8 cellular contexts compared by ENCODE assay signal in the genomic region with DNA sequence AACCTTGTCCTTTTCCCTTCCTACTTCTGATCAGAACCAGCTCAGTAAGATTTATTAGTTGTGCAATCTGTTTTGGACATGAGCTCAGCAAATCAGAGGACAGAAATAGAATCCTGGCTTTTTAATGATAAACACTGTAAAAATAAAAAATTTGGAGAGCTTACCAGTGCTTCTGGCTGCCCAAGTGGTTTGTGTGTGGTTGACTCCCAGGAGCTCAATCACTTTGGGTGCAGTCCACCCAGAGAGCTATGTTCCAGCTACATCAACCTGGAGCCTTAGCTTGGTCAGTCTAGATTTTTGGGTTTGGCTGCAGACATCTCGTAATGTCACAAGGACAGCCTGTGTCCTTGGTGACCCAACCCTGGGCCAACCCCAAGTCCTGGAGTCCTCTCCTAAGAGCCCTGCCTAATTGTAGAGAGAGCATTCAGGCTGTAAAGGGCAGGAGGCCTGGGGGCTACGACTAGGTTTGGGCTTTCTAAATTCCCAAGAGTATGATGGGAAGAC. TPM values are rescaled to one million over a fixed set of nuclear protein-coding genes. Genes with fewer than 3 reads are reported as not detected.
DNase-seq lines count a peak whose midpoint lies in the region; ATAC-seq and TF ChIP-seq lines count a peak whose summit lies in the region.

No MANE protein-coding gene starts in this region.

- H3K4me1 ChIP-seq in ACC112 (ENCODE audit: control insufficient read depth, insufficient read depth, low read length, unreplicated experiment) (peaks cover 96% of the 10 kb centered on the region), duodenal mucosa (ENCODE audit: control insufficient read depth in 1 of 2, insufficient read depth in 2 of 2, low read length in 2 of 2) (peaks cover 43 to 76% of the 10 kb centered on the region in 2 donors)

- no peak for ATAC-seq in natural killer cell
- no peak for ATAC-seq in GM19324 (IDR thresholded peaks at IDR 0.05; ENCODE audit: low FRiP score, unreplicated experiment)
- ATAC-seq in HG03469 (IDR thresholded peaks at IDR 0.05; ENCODE audit: unreplicated experiment): no peak

- H3K9me3 Mint-ChIP-seq in natural killer cell: no peaks in the 10 kb centered on the region

- no peaks in the 10 kb centered on the region for H3K9me3 ChIP-seq in duodenal mucosa (ENCODE audit: control insufficient read depth in 1 of 2, low read length in 2 of 2)

- H3K27ac Mint-ChIP-seq in natural killer cell: peak overlapping the region; percentile 90 to 99

- intact Hi-C loops in natural killer cell (cut with micrococcal nuclease): loop anchor here (5.0 kb wide), 2 partner anchors 170 to 250 kb away; partner anchors contain the start of genes APIP and PDHX

- peak; percentile 74 for DNase-seq in M059J (ENCODE audit: low read depth)
- no peak for DNase-seq in natural killer cell
- no peak for DNase-seq in NCI-H187 treated with DMSO at 0.1 percent for 48 hours (lab: John Stamatoyannopoulos, UW)
- DNase-seq in CD1c-positive myeloid dendritic cell (ENCODE audit: extremely low spot score): no peak

- peak overlapping the region; percentile 90 for H3K4me3 Mint-ChIP-seq in natural killer cell

- peaks cover 13% of the 10 kb centered on the region for H3K36me3 ChIP-seq in ACC112 (ENCODE audit: insufficient read depth, low read length)
- H3K36me3 ChIP-seq in duodenal mucosa (ENCODE audit: control insufficient read depth in 1 of 2, insufficient read depth in 2 of 2, low read length in 2 of 2): no peaks in the 10 kb centered on the region

- H3K27me3 ChIP-seq in ACC112 (ENCODE audit: insufficient read depth, low read length) (no peaks in the 10 kb centered on the region), duodenal mucosa (ENCODE audit: control insufficient read depth in 1 of 2, insufficient read depth in 2 of 2, low read length in 2 of 2) (no peaks in the 10 kb centered on the region)

- TF ChIP-seq CTCF in natural killer cell (IDR thresholded peaks at IDR 0.05): no peak

- H3K9ac ChIP-seq in duodenal mucosa (ENCODE audit: low read depth in 1 of 2, low read length in 2 of 2): peak overlapping the region in 1 of 2 donors; percentile 30

- peak overlapping the region; percentile 64 for H3K4me3 ChIP-seq in ACC112 (ENCODE audit: low read depth, low read length)
- no peak overlapping the region for H3K4me3 ChIP-seq in duodenal mucosa (ENCODE audit: low read depth in 1 of 2, low read length in 2 of 2)

- H2AFZ ChIP-seq in ACC112 (ENCODE audit: low read length, unreplicated experiment): no peak overlapping the region

- no peaks in the 10 kb centered on the region for H3K27me3 Mint-ChIP-seq in natural killer cell (ENCODE audit: low read depth in 2 of 2)

- peak overlapping the region; percentile 100 for H3K27ac ChIP-seq in ACC112 (ENCODE audit: low read depth, low read length)
- H3K27ac ChIP-seq in duodenal mucosa (ENCODE audit: low read depth, low read length): peak overlapping the region; percentile 16

- H3K4me1 Mint-ChIP-seq in natural killer cell: peaks cover 96 to 97% of the 10 kb centered on the region in 2 donors

- H3K79me2 ChIP-seq in ACC112 (ENCODE audit: control insufficient read depth, insufficient read depth, low read length, unreplicated experiment): peaks cover 91% of the 10 kb centered on the region

- H3K36me3 Mint-ChIP-seq in natural killer cell: peaks cover 10% of the 10 kb centered on the region

RNA-seq across cellular contexts. Expression of gene CD44, which starts 28.5 kb away (rescaled TPM):
- 405 and 667 TPM in 2 replicates for total RNA-seq in M059J (2014; rRNA removed; shearing (Covaris generic))
- 100 to 1,000 TPM; 354 to 638 (median 490) TPM for total RNA-seq in natural killer cell
